Comparison of ENCODE assay signal across 8 cellular contexts in the genomic region with DNA sequence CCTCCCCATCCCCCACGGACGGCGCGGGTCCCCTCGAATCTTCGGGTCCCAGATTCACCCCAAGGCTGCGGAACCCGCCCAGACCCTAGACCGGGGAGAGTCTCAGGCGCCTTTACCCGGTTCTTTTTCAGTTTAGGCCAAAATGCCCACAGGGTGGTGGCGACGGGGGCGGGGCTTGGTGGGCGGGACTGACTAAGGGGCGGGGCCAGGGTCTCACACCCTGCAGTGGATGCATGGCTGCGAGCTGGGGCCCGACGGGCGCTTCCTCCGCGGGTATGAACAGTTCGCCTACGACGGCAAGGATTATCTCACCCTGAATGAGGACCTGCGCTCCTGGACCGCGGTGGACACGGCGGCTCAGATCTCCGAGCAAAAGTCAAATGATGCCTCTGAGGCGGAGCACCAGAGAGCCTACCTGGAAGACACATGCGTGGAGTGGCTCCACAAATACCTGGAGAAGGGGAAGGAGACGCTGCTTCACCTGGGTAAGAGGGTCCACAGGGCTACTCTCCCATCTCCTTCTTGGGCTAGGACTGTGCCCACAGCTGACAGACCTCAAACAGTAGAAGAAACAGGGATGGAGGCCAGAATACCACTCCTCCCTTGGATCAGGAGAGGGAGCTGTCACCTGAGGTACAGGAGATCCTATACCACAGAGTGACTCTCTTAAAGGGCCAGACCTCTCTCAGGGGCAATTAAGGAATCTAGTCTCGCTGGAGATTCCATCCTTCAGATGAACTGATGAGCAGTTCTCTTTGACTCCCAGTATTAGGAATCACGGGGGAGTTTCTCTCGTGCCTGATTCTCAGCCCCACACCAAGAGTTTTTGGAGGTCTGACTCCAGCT. TPM values are rescaled to one million over a fixed set of nuclear protein-coding genes. Genes with fewer than 3 reads are reported as not detected.
DNase-seq lines count a peak whose midpoint lies in the region; ATAC-seq and TF ChIP-seq lines count a peak whose summit lies in the region.

No MANE protein-coding gene starts in this region.

- TF ChIP-seq CTCF in foreskin fibroblast (IDR thresholded peaks at IDR 0.05; ENCODE audit: low read depth, low read length) (no peak), omental fat pad (IDR thresholded peaks at IDR 0.05) (no peak), thoracic aorta (IDR thresholded peaks at IDR 0.05) (no peak)

- DNase-seq in G401 (ENCODE audit: low spot score) (peak; percentile 11), RPMI8226 (peak; percentile 85), activated gamma-delta T cell (lab: John Stamatoyannopoulos, UW) (peak; percentile 66), foreskin fibroblast (peak; percentile 47 to 81), omental fat pad (ENCODE audit: low spot score) (no peak), thoracic aorta (ENCODE audit: low spot score) (no peak), SHP77 treated with DMSO at 0.1 percent for 48 hours (lab: John Stamatoyannopoulos, UW) (no peak)

- H3K27ac ChIP-seq in thoracic aorta: peak overlapping the region; percentile 94 to 96

- H3K27me3 ChIP-seq in thoracic aorta (replicated peaks; ENCODE audit: insufficient read depth): no peaks in the 10 kb centered on the region

- peaks cover 25% of the 10 kb centered on the region for H3K36me3 ChIP-seq in thoracic aorta

- H3K9me3 ChIP-seq in thoracic aorta: no peaks in the 10 kb centered on the region

- in situ Hi-C loops in G401 (cut with HindIII; ENCODE audit: low sequenced_read_pairs): no loop called here

- peak overlapping the region; percentile 97 to 100 for H3K4me3 ChIP-seq in foreskin fibroblast (ENCODE audit: low read depth in 1 of 2, low read length in 2 of 2)
- peak overlapping the region; percentile 83 for H3K4me3 ChIP-seq in thoracic aorta

- peaks cover 10 to 24% of the 10 kb centered on the region in 2 donors for H3K4me1 ChIP-seq in thoracic aorta (ENCODE audit: control insufficient read depth in 1 of 2, low read depth in 2 of 2)

- peak; percentile 31 for ATAC-seq in HG02981 (IDR thresholded peaks at IDR 0.05; ENCODE audit: unreplicated experiment)
- ATAC-seq in omental fat pad (ENCODE audit: low FRiP score): peak; percentile 23
- peak; percentile 35 for ATAC-seq in thoracic aorta (ENCODE audit: insufficient number of reproducible peaks, low FRiP score, low read depth)

RNA-seq across cellular contexts. Expression of a gene that starts 0.9 kb away (rescaled TPM):
- 116 and 118 TPM in 2 replicates for total RNA-seq in G401 (2014; rRNA removed; shearing (Covaris generic))
- total RNA-seq in omental fat pad (1,000 to 10,000 TPM in 1 of 4 donors, 100 to 1,000 TPM in 3; 562 to 1,653 (median 781) TPM), thoracic aorta (100 to 1,000 TPM; 507 to 602 TPM)

Comparison
In these comparisons a context has a peak if more than half of its experiments do, and no peak if none do; other contexts are left out.
1. DNase-seq: peak in G401 (single experiment), RPMI8226 (single experiment), activated gamma-delta T cell (single experiment) and foreskin fibroblast (2 of 2); none in omental fat pad (single experiment), thoracic aorta (single experiment) and SHP77 treated with DMSO at 0.1 percent for 48 hours (single experiment).
2. Peak in every context shown above with its lines, with median percentiles within 50 percentile points of each other: ATAC-seq.